ENCODE assay signal across 8 cellular contexts in the genomic region with DNA sequence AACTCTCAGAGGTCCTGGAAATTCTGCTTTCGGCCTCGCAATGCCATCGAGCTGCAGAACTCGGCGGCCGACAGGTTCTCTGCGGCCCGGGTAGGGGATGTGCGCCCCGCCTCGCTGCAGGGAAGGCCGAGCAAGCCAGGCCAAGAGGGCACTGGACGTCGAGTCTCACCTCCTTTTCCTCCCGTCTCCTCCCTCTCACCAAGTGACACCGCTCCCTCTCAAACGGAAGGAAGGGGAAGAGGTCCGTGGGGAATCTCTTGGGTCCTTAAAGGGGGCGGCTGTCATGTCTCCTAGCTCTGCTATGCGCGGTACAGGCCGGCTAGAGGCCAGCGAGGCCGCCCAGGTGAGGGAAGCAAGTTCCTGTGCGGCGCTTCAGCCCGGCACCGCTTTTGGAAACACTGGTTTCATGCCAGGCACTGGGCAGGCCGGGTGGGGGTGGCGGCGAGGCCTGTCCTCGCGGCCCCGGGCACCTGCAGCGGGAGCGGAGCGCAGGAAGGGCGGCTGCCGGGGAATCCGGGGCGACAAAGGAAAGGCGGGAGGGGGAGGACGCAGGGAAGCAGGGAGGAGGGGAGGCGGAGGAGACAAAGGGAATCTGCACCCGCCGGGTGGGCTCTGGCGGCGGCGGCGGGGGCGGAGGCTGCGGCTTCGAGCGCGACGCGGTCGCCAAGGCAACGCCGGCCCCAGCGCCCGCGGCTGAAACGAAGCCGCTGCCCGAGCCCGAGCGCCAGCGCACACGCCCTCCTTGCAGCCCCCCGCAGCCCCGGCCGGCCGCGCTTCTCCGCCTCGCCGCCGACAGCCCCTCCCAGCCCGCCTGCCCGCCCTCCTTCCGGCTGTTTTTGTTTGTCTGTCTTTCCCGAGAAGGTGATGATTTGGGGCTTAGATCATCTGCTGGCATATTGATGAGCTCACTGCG. TPM values are rescaled to one million over a fixed set of nuclear protein-coding genes. Genes with fewer than 3 reads are reported as not detected.
DNase-seq lines count a peak whose midpoint lies in the region; ATAC-seq and TF ChIP-seq lines count a peak whose summit lies in the region.

No MANE protein-coding gene starts in this region.

- peak overlapping the region; percentile 84 for H3K27ac Mint-ChIP-seq in activated T-cell treated with anti-CD3 and anti-CD28 coated beads, Interleukin-2, amount 50 U/mL, for 24 hours
- peak overlapping the region; percentile 99 for H3K27ac Mint-ChIP-seq in neural crest cell (ENCODE audit: unreplicated experiment)

- peaks cover 82% of the 10 kb centered on the region for H3K4me1 Mint-ChIP-seq in activated T-cell treated with anti-CD3 and anti-CD28 coated beads, Interleukin-2, amount 50 U/mL, for 24 hours (ENCODE audit: low read depth)
- H3K4me1 Mint-ChIP-seq in neural crest cell = peaks cover 80% of the 10 kb centered on the region

- H3K9me3 Mint-ChIP-seq in activated T-cell treated with anti-CD3 and anti-CD28 coated beads, Interleukin-2, amount 50 U/mL, for 24 hours = no peaks in the 10 kb centered on the region
- no peaks in the 10 kb centered on the region for H3K9me3 Mint-ChIP-seq in neural crest cell

- H3K4me3 Mint-ChIP-seq in activated T-cell treated with anti-CD3 and anti-CD28 coated beads, Interleukin-2, amount 50 U/mL, for 24 hours = peak overlapping the region; percentile 73
- peak overlapping the region; percentile 84 for H3K4me3 Mint-ChIP-seq in neural crest cell

- H3K27ac ChIP-seq in upper lobe of left lung = peak overlapping the region in 2 of 4 donors; percentile 49 to 66

- peak overlapping the region in 3 of 4 donors; percentile 44 to 58 (median 56) for H3K4me3 ChIP-seq in upper lobe of left lung

- no peak for TF ChIP-seq CTCF in neural crest cell (conservative IDR thresholded peaks at IDR 0.05)
- TF ChIP-seq CTCF in upper lobe of left lung (IDR thresholded peaks at IDR 0.05) = no peak

- TF ChIP-seq EP300 in upper lobe of left lung (IDR thresholded peaks at IDR 0.05) = no peak

- no peaks in the 10 kb centered on the region for H3K36me3 ChIP-seq in upper lobe of left lung

- H3K36me3 Mint-ChIP-seq in activated T-cell treated with anti-CD3 and anti-CD28 coated beads, Interleukin-2, amount 50 U/mL, for 24 hours (ENCODE audit: low read depth) = no peaks in the 10 kb centered on the region
- no peaks in the 10 kb centered on the region for H3K36me3 Mint-ChIP-seq in neural crest cell (ENCODE audit: low read depth)

- H3K4me1 ChIP-seq in upper lobe of left lung = peaks cover 16 to 21% (median 20%) of the 10 kb centered on the region in 4 donors

- DNase-seq in NCI-H524 (lab: John Stamatoyannopoulos, UW) = peak; percentile 68 to 75
- DNase-seq in activated T-cell treated with anti-CD3 and anti-CD28 coated beads, Interleukin-2, amount 50 U/mL, for 24 hours = peak; percentile 57
- DNase-seq in neural crest cell (ENCODE audit: low read depth, low spot score) = peak; percentile 76
- peak in 1 of 2 donors; percentile 91 for DNase-seq in upper lobe of left lung
- no peak for DNase-seq in NCI-H446 (lab: John Stamatoyannopoulos, UW)

- no peaks in the 10 kb centered on the region for H3K27me3 ChIP-seq in upper lobe of left lung

- ATAC-seq in GM21381 (IDR thresholded peaks at IDR 0.05; ENCODE audit: unreplicated experiment) = peak; percentile 41
- ATAC-seq in esophagus mucosa = peak; percentile 69
- ATAC-seq in upper lobe of left lung (ENCODE audit: low FRiP score in 2 of 2) = peak in 1 of 2 donors; percentile 89
- no peak for ATAC-seq in HG02588 (IDR thresholded peaks at IDR 0.05; ENCODE audit: unreplicated experiment)

- H3K9me3 ChIP-seq in upper lobe of left lung = no peaks in the 10 kb centered on the region

- 16 to 23% methylated on average over 38 to 60 of the region's 84 CpGs for WGBS in upper lobe of left lung, 2 donors

- no peaks in the 10 kb centered on the region for H3K27me3 Mint-ChIP-seq in activated T-cell treated with anti-CD3 and anti-CD28 coated beads, Interleukin-2, amount 50 U/mL, for 24 hours
- no peaks in the 10 kb centered on the region for H3K27me3 Mint-ChIP-seq in neural crest cell (ENCODE audit: low read depth)

- TF ChIP-seq POLR2A in upper lobe of left lung (IDR thresholded peaks at IDR 0.05) = no peak

RNA-seq across cellular contexts. Expression of a gene that starts 32.3 kb away (rescaled TPM):
- total RNA-seq in esophagus mucosa = 12.6 TPM
- 33.6 and 34.1 TPM in 2 replicates for total RNA-seq in neural crest cell
- 1 to 10 TPM in 4 of 6 donors, under 1 TPM in 2; 0.76 to 3.1 (median 1.5) TPM for total RNA-seq in upper lobe of left lung

Comparison
In these comparisons a context has a peak if more than half of its experiments do, and no peak if none do; other contexts are left out.
1. DNase-seq: peak in NCI-H524 (2 of 2), activated T-cell treated with anti-CD3 and anti-CD28 coated beads, Interleukin-2, amount 50 U/mL, for 24 hours (single experiment) and neural crest cell (single experiment); none in NCI-H446 (0 of 2).